8 cellular contexts compared by ENCODE assay signal in the genomic region with DNA sequence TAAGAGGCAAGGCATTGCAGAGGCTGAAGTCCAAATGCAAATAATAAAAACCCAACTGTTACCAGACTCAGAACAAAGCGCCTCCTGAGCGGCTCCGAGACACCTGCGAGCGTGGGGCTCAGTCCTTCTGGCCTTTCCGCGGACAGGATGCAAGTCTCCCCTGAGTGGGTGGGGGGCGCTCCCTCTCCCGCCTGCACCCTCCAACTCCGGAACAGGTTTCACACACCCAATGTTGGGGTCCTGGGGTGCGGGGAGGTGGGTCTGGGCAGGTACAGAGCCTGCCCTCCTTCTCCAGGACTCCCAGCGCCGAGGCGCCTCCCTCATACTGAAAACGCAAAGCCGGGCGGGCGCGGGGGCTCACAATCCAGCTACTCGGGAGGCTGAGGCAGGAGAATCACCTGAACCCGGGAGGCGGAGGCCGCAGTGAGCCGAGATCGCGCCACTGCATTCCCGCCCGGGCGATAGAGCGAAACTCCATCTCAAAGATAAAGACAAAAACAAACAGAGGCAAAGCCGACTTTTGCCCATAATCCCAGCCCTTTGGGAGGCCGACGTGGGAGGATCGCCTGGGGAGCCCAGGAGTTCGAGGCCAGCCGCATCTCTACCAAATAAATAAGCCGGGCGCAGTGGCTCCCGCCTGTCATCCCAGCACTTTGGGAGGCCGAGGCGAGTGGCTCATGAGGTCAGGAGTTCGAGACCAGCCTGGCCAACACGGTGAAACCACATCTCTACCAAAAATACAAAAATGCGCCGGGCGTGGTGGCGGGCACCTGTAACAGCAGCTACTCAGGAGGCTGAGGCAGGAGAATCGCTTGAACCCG. TPM values are rescaled to one million over a fixed set of nuclear protein-coding genes. Genes with fewer than 3 reads are reported as not detected.
DNase-seq lines count a peak whose midpoint lies in the region; ATAC-seq and TF ChIP-seq lines count a peak whose summit lies in the region.

No MANE protein-coding gene starts in this region.

- CTCF ChIA-PET in Panc1 (lab: Charles Lee) = no interaction called here

- H3K4me3 ChIP-seq in GM06990 (replicated peaks; ENCODE audit: low read depth, low read length) = peak overlapping the region; percentile 80
- peak overlapping the region; percentile 68 for H3K4me3 ChIP-seq in Panc1 (ENCODE audit: low read depth in 2 of 2, low read length in 2 of 2)
- H3K4me3 ChIP-seq in esophagus (ENCODE audit: low read depth in 1 of 2, low read length in 2 of 2) = peak overlapping the region; percentile 63 to 65
- H3K4me3 ChIP-seq in sigmoid colon = peak overlapping the region in 3 of 4 donors; percentile 56 to 71 (median 64)

- no TSS peak for BruUV-seq in Panc1 (replicated peaks; lab: Mats Ljungman, UMichigan)

- peak; percentile 46 for DNase-seq in GM06990 (ENCODE audit: extremely low read depth, insufficient read length)
- DNase-seq in Panc1 (ENCODE audit: low read depth, low spot score) = no peak
- DNase-seq in sigmoid colon = no peak
- DNase-seq in amygdala (lab: John Stamatoyannopoulos, UW) = no peak
- DNase-seq in hypothalamus (lab: John Stamatoyannopoulos, UW) = no peak
- no peak for DNase-seq in SIG-M5 treated with dmso at 0.1 percent for 504 hours (lab: John Stamatoyannopoulos, UW; ENCODE audit: unreplicated experiment)

- TF ChIP-seq CTCF in GM06990 (IDR thresholded peaks at IDR 0.05; ENCODE audit: insufficient read depth, low read length, poor library complexity, severe bottlenecking) (no peak), Panc1 (IDR thresholded peaks at IDR 0.05) (no peak), sigmoid colon (IDR thresholded peaks at IDR 0.05) (no peak)

- H3K36me3 ChIP-seq in GM06990 (ENCODE audit: control insufficient read depth, insufficient read depth, low read length) (peaks cover 2% of the 10 kb centered on the region; the same call in 1 of the 2 replicates), Panc1 (ENCODE audit: control insufficient read depth, insufficient read depth, low read length) (peaks cover 2% of the 10 kb centered on the region; the same call in 1 of the 2 replicates), esophagus (ENCODE audit: control insufficient read depth in 2 of 2, insufficient read depth in 2 of 2, low read length in 1 of 2) (no peaks in the 10 kb centered on the region), sigmoid colon (no peaks in the 10 kb centered on the region)

- H3K9me3 ChIP-seq in Panc1 (ENCODE audit: control insufficient read depth, insufficient read depth, low read depth, low read length) (no peaks in the 10 kb centered on the region), esophagus (ENCODE audit: control insufficient read depth in 2 of 2, insufficient read depth in 1 of 2, low read depth in 1 of 2, low read length in 1 of 2) (no peaks in the 10 kb centered on the region), sigmoid colon (no peaks in the 10 kb centered on the region)

- WGBS in esophagus, 2 donors = 69 to 74% methylated on average over 49 of the region's 49 CpGs
- WGBS in sigmoid colon, 2 donors = 17 to 75% methylated on average over 49 of the region's 49 CpGs

- no peak overlapping the region for H3K27ac ChIP-seq in Panc1 (ENCODE audit: low read length)
- H3K27ac ChIP-seq in esophagus (ENCODE audit: low read depth in 2 of 2, low read length in 1 of 2) = no peak overlapping the region
- H3K27ac ChIP-seq in sigmoid colon = no peak overlapping the region

- POLR2A ChIA-PET in Panc1 (lab: Charles Lee) = no interaction called here

- no peaks in the 10 kb centered on the region for H3K27me3 ChIP-seq in GM06990 (replicated peaks; ENCODE audit: control insufficient read depth, insufficient read depth, low read length)
- H3K27me3 ChIP-seq in Panc1 (ENCODE audit: control insufficient read depth, insufficient read depth, low read length) = no peaks in the 10 kb centered on the region
- H3K27me3 ChIP-seq in esophagus (ENCODE audit: control insufficient read depth in 1 of 2, insufficient read depth in 2 of 2, low read length in 2 of 2) = no peaks in the 10 kb centered on the region
- peaks cover 0 to 5% (median 0%) of the 10 kb centered on the region in 3 donors for H3K27me3 ChIP-seq in sigmoid colon

- peaks cover 6% of the 10 kb centered on the region; the same call in 1 of the 2 replicates for H3K4me1 ChIP-seq in Panc1 (ENCODE audit: control insufficient read depth, insufficient read depth, low read length)
- H3K4me1 ChIP-seq in esophagus (ENCODE audit: control insufficient read depth in 2 of 2, insufficient read depth in 2 of 2, low read length in 1 of 2) = peaks cover 0 to 3% of the 10 kb centered on the region in 2 donors
- peaks cover 0 to 15% (median 14%) of the 10 kb centered on the region in 4 donors for H3K4me1 ChIP-seq in sigmoid colon

- ATAC-seq in Panc1 = peak; percentile 9; the same call in 1 of the 2 replicates
- no peak for ATAC-seq in GM19328 (IDR thresholded peaks at IDR 0.05; ENCODE audit: unreplicated experiment)

- TF ChIP-seq EP300 in sigmoid colon (IDR thresholded peaks at IDR 0.05) = no peak

- intact Hi-C loops in Panc1 (cut with micrococcal nuclease; ENCODE audit: unreplicated experiment) (no loop called here), sigmoid colon (cut with DNase I) (no loop called here)

- in situ Hi-C loops in Panc1 (cut with HindIII; ENCODE audit: low pct_unique_long_range_greater_than_20kb, low sequenced_read_pairs) = no loop called here

- TF ChIP-seq POLR2A in sigmoid colon (IDR thresholded peaks at IDR 0.05) = no peak

RNA-seq across cellular contexts. Expression of a gene that starts 0.9 kb away (rescaled TPM):
- 12.0 TPM for total RNA-seq in Panc1 (2021; ENCODE audit: unreplicated experiment)
- polyA plus RNA-seq in Panc1 (2012; ENCODE audit: insufficient read length) = 4.2 TPM
- polyA plus RNA-seq in esophagus = 1 to 10 TPM; 3.2 to 6.6 TPM
- under 1 TPM in 3 of 4 donors, not detected in 1; 0.16 to 0.54 (median 0.36) TPM for total RNA-seq in sigmoid colon
- 1 to 10 TPM; 1.8 to 9.6 (median 5.3) TPM for polyA plus RNA-seq in sigmoid colon
